ENCODE assay signal across 14 cellular contexts in the genomic region with DNA sequence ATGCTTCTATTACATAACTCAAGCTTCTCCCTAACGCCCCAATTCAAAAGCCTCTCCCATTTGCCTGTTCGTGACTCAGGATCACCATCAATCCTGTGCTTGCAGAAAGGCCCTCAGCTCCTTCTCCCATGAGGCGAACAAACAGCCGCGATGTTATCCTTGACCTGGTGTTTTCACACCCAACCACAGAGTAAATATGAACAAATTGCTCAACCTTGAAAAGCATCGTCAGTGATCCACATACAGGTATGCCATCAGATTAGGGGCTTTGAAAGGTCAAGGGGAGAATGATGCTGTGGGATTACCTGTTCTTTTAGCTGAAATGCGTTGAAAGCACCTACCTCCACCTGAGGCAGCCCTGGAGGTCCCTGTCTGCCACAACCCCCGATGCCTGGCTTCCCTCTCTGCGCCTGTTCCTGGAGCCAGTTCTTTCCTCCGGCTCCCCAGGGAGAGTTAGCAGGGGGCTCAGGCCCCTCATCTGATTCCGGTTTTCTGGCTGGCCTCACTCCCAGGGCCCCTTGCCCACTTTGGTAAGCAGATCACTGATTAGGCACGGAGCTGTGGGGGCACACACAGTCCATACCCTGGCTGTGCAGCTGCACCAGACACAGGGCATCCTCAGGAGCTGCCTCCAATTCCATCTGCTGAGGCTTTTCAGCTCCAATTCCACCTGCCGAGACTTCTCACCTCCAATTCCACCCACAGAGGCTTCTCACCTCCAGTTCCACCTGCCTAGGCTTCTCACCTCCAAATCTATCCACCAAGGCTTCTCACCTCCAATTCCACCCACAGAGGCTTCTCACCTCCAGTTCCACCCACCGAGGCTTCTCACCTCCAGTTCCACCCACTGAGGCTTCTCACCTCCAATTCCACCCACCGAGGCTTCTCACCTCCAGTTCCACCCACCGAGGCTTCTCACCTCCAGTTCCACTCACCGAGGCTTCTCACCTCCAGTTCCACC. TPM values are rescaled to one million over a fixed set of nuclear protein-coding genes. Genes with fewer than 3 reads are reported as not detected.
DNase-seq lines count a peak whose midpoint lies in the region; ATAC-seq and TF ChIP-seq lines count a peak whose summit lies in the region.
"Had no signal": no experiment of that assay in that cellular context is flagged by ENCODE, and none has a peak within 500 bp of the region (broad histone marks: within the 10 kb centered on the region; RNA-seq: fewer than 3 reads in every experiment).

No MANE protein-coding gene starts in this region.

- in situ Hi-C loops in Caki2 (cut with HindIII; ENCODE audit: low pct_unique_long_range_greater_than_20kb, low sequenced_read_pairs), result no loop called here

- DNase-seq in BE2C (peak; percentile 35), Caki2 (ENCODE audit: low read depth) (peak; percentile 86), WTC11 (ENCODE audit: low spot score) (no peak), mesenteric fat pad (ENCODE audit: low spot score) (peak; percentile 83)
- no peak for DNase-seq in effector CD8-positive, alpha-beta T cell (lab: John Stamatoyannopoulos, UW)
- DNase-seq in activated CD4-positive, alpha-beta T cell treated with anti-CD3 and anti-CD28 coated beads, Interleukin-2, amount 50 U/mL, for 1 hour, result no peak
- DNase-seq: activated CD4-positive, alpha-beta T cell treated with anti-CD3 and anti-CD28 coated beads for 1 hour; activated naive CD4-positive, alpha-beta T cell treated with anti-CD3 and anti-CD28 coated beads, Interleukin-2, amount 50 U/mL, for 16 hours; left cardiac atrium; NCI-H774 had no signal

- CTCF ChIA-PET in WTC11 (lab: Charles Lee), result interaction anchor here (0.7 to 1.2 kb wide), 3 partner anchors 15 to 190 kb away, joined by 3 to 4 read pairs (median 3); no protein-coding TSS in a partner anchor

- no peak for TF ChIP-seq CTCF in BE2C (IDR thresholded peaks at IDR 0.05; ENCODE audit: low read depth, low read length)
- no peak for TF ChIP-seq CTCF in WTC11 (IDR thresholded peaks at IDR 0.05)

- no peaks in the 10 kb centered on the region for H3K36me3 ChIP-seq in BE2C
- H3K36me3 ChIP-seq: neural progenitor cell had no signal

- no peaks in the 10 kb centered on the region for H3K27me3 ChIP-seq in BE2C
- H3K27me3 ChIP-seq: neural progenitor cell had no signal

- H3K4me3 ChIP-seq in BE2C (ENCODE audit: low read depth, low read length), result no peak overlapping the region
- H3K4me3 ChIP-seq: neural progenitor cell had no signal

- no peak overlapping the region for H3K27ac Mint-ChIP-seq in WTC11
- H3K27ac Mint-ChIP-seq: neural progenitor cell had no signal

- POLR2A ChIA-PET in WTC11 (lab: Charles Lee), result no interaction called here

- peaks cover 8% of the 10 kb centered on the region for H3K36me3 Mint-ChIP-seq in WTC11
- H3K36me3 Mint-ChIP-seq: neural progenitor cell had no signal

- H3K9me3 ChIP-seq in BE2C, result no peaks in the 10 kb centered on the region

- H3K4me1 Mint-ChIP-seq in WTC11, result no peaks in the 10 kb centered on the region
- H3K4me1 Mint-ChIP-seq: neural progenitor cell had no signal

- H3K9me3 Mint-ChIP-seq in WTC11, result peaks cover 8% of the 10 kb centered on the region

- no peaks in the 10 kb centered on the region for H3K27me3 Mint-ChIP-seq in WTC11 (ENCODE audit: low read depth)

- no peaks in the 10 kb centered on the region for H3K4me1 ChIP-seq in BE2C
- H3K4me1 ChIP-seq: neural progenitor cell had no signal

- H3K4me3 Mint-ChIP-seq in WTC11, result no peak overlapping the region
- H3K4me3 Mint-ChIP-seq: neural progenitor cell; stimulated activated naive CD8-positive, alpha-beta T cell treated with anti-CD3 and anti-CD28 coated beads, Interleukin-15, amount 100 ng/mL, for 72 hours had no signal

- ATAC-seq in WTC11 (no peak), HG03139 (IDR thresholded peaks at IDR 0.05; ENCODE audit: unreplicated experiment) (no peak), GM19467 (IDR thresholded peaks at IDR 0.05; ENCODE audit: unreplicated experiment) (no peak)
- ATAC-seq: left cardiac atrium; stimulated activated naive CD8-positive, alpha-beta T cell treated with anti-CD3 and anti-CD28 coated beads, Interleukin-15, amount 100 ng/mL, for 72 hours had no signal

TF ChIP-seq in WTC11, 78 proteins besides CTCF, POLR2A, EP300 and RAD21:
- TF ChIP-seq GABPB1 (CRISPR knock-in tag; IDR thresholded peaks at IDR 0.05) (peak; percentile 75), ZNF671 (CRISPR knock-in tag; IDR thresholded peaks at IDR 0.05) (no peak)
- TF ChIP-seq, protein P1, sequence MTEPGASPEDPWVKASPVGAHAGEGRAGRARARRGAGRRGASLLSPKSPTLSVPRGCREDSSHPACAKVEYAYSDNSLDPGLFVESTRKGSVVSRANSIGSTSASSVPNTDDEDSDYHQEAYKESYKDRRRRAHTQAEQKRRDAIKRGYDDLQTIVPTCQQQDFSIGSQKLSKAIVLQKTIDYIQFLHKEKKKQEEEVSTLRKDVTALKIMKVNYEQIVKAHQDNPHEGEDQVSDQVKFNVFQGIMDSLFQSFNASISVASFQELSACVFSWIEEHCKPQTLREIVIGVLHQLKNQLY (CRISPR knock-in tag; IDR thresholded peaks at IDR 0.05), result no peak

RNA-seq across cellular contexts. Expression of a gene that starts 39.3 kb away (rescaled TPM):
- 216 TPM for polyA plus RNA-seq in BE2C (2012; ENCODE audit: insufficient read depth, insufficient read length, low read depth)
- total RNA-seq in Caki2 (2014; rRNA removed; shearing (Covaris generic); ENCODE audit: low replicate concordance), result 212 and 233 TPM in 2 replicates
- total RNA-seq in WTC11 (2021) (42.3 to 46.6 TPM (median 42.8 TPM) in 3 replicates), mesenteric fat pad (32.8 TPM)

Comparison
In these comparisons a context has a peak if more than half of its experiments do, and no peak if none do; other contexts are left out.
1. DNase-seq: peak in BE2C (single experiment), Caki2 (single experiment) and mesenteric fat pad (single experiment); none in WTC11 (single experiment), effector CD8-positive, alpha-beta T cell (single experiment) and activated CD4-positive, alpha-beta T cell treated with anti-CD3 and anti-CD28 coated beads, Interleukin-2, amount 50 U/mL, for 1 hour (single experiment).